In the genomic region with DNA sequence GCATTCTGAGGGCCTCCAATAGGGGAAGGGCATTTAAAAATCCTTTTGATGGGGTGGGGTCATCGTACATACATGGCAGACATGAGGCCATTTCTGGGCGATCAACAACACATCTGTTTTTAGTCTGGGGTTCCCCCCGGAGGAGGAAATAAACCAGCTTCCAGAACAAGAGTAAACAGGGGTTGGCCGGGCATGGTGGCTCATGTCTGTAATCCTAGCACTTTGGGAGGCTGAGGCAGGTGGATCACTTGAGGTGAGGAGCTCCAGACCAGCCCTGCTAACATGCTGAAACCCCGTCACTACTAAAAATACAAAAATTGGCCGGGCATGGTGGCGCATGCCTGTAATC, we compare ENCODE assay signal across 26 cellular contexts. TPM values are rescaled to one million over a fixed set of nuclear protein-coding genes. Genes with fewer than 3 reads are reported as not detected.
A peak's percentile ranks its signal among the peaks of the same experiment; 100 is the strongest.
DNase-seq lines count a peak whose midpoint lies in the region; ATAC-seq and TF ChIP-seq lines count a peak whose summit lies in the region.
"Had no signal": no experiment of that assay in that cellular context is flagged by ENCODE, and none has a peak within 500 bp of the region (broad histone marks: within the 10 kb centered on the region; RNA-seq: fewer than 3 reads in every experiment).

No MANE protein-coding gene starts in this region.

- no peak overlapping the region for H3K23ac ChIP-seq in mesenchymal stem cell (ENCODE audit: low read length in 2 of 2)

- peak overlapping the region; percentile 73 for H2BK15ac ChIP-seq in mesenchymal stem cell (ENCODE audit: low read depth, poor library complexity, severe bottlenecking)

- H3K27me3 ChIP-seq in PC-3 (ENCODE audit: low read length): no peaks in the 10 kb centered on the region
- no peaks in the 10 kb centered on the region for H3K27me3 ChIP-seq in mesenchymal stem cell (ENCODE audit: control insufficient read depth in 1 of 2, insufficient read depth in 1 of 2, low read length in 2 of 2)
- no peaks in the 10 kb centered on the region for H3K27me3 ChIP-seq in gastrocnemius medialis
- H3K27me3 ChIP-seq: adrenal gland, Peyer's patch had no signal

- H2BK5ac ChIP-seq in mesenchymal stem cell (ENCODE audit: low read depth, low read length, poor library complexity, severe bottlenecking): no peak overlapping the region

- intact Hi-C loops in PC-3 (cut with micrococcal nuclease) (no loop called here), gastrocnemius medialis (cut with DNase I; ENCODE audit: low total_unique reads) (no loop called here), Right ventricle myocardium inferior (cut with DNase I) (loop anchor here (10.0 kb wide), 1 partner anchor 957 kb away; the partner anchor contains the start of gene CCDC83)

- peak overlapping the region; percentile 51 for H3K27ac ChIP-seq in 22Rv1
- peak overlapping the region; percentile 12; the same call in 1 of the 2 replicates for H3K27ac ChIP-seq in PC-3 (ENCODE audit: low read length)
- H3K27ac ChIP-seq in mesenchymal stem cell (ENCODE audit: low read length, poor library complexity, severe bottlenecking): peak overlapping the region; percentile 71
- peak overlapping the region in 3 of 4 donors; percentile 53 to 74 (median 53) for H3K27ac ChIP-seq in gastrocnemius medialis
- H3K27ac ChIP-seq: adrenal gland, Peyer's patch had no signal

- H3K4me2 ChIP-seq in PC-3 (ENCODE audit: low read length) (0 out of 2 replicates have a peak overlapping the region, but pooled peaks have one; percentile 8), mesenchymal stem cell (ENCODE audit: low read length, poor library complexity, severe bottlenecking) (no peak overlapping the region)

- no peak for TF ChIP-seq POLR2A in gastrocnemius medialis (IDR thresholded peaks at IDR 0.05)

- no peak overlapping the region for H4K8ac ChIP-seq in mesenchymal stem cell (ENCODE audit: low read length)

- H3K4me3 ChIP-seq in PC-3 (ENCODE audit: low read length): no peak overlapping the region
- H3K4me3 ChIP-seq in mesenchymal stem cell (ENCODE audit: insufficient read depth in 1 of 2, low read depth in 1 of 2, low read length in 2 of 2): no peak overlapping the region
- no peak overlapping the region for H3K4me3 ChIP-seq in gastrocnemius medialis
- H3K4me3 ChIP-seq: adrenal gland, HAP-1, Peyer's patch had no signal

- POLR2A ChIA-PET in PC-3 (lab: Charles Lee; ENCODE audit: unreplicated experiment): no interaction called here

- H3K9ac ChIP-seq in PC-3 (ENCODE audit: low read length): no peak overlapping the region
- H3K9ac ChIP-seq in mesenchymal stem cell (ENCODE audit: low read length): no peak overlapping the region

- H2AK5ac ChIP-seq in mesenchymal stem cell (ENCODE audit: low read length, severe bottlenecking): peak overlapping the region; percentile 69

- H3K18ac ChIP-seq in mesenchymal stem cell (ENCODE audit: low read depth in 1 of 2, low read length in 2 of 2): no peak overlapping the region

- H2BK120ac ChIP-seq in mesenchymal stem cell (ENCODE audit: low read depth, low read length): no peak overlapping the region

- H3K4me1 ChIP-seq in PC-3 (ENCODE audit: insufficient read depth, low read length) (peaks cover 40% of the 10 kb centered on the region), mesenchymal stem cell (ENCODE audit: control insufficient read depth, insufficient read depth, low read depth, low read length) (peaks cover 23% of the 10 kb centered on the region), gastrocnemius medialis (peaks cover 27 to 32% of the 10 kb centered on the region in 2 donors)
- H3K4me1 ChIP-seq: HAP-1, Peyer's patch had no signal

- no peaks in the 10 kb centered on the region for H3F3A ChIP-seq in PC-3 (ENCODE audit: low read length, unreplicated experiment)

- H2BK12ac ChIP-seq in mesenchymal stem cell (ENCODE audit: low read length in 2 of 2): peak overlapping the region in 1 of 2 experiments; percentile 19

- H4K91ac ChIP-seq in mesenchymal stem cell (ENCODE audit: low read length): peak overlapping the region; percentile 69

- no TSS peak for BruUV-seq in PC-3 (replicated peaks; lab: Mats Ljungman, UMichigan)

- no peaks in the 10 kb centered on the region for H3K9me2 ChIP-seq in PC-3 (replicated peaks; ENCODE audit: low read length)

- H4K20me1 ChIP-seq in PC-3 (ENCODE audit: low read length): no peaks in the 10 kb centered on the region

- peaks cover 7% of the 10 kb centered on the region; the same call in 1 of the 2 replicates for H3K36me3 ChIP-seq in PC-3 (ENCODE audit: low read depth, low read length)
- peaks cover 14 to 20% of the 10 kb centered on the region in 2 experiments for H3K36me3 ChIP-seq in mesenchymal stem cell (ENCODE audit: control insufficient read depth in 1 of 2, insufficient read depth in 2 of 2, low read depth in 1 of 2, low read length in 2 of 2)
- no peaks in the 10 kb centered on the region for H3K36me3 ChIP-seq in gastrocnemius medialis
- H3K36me3 ChIP-seq: adrenal gland, HAP-1, Peyer's patch had no signal

- TF ChIP-seq CTCF in 22Rv1 (IDR thresholded peaks at IDR 0.05) (no peak), PC-3 (conservative IDR thresholded peaks at IDR 0.05; ENCODE audit: low read depth, low read length) (no peak), gastrocnemius medialis (IDR thresholded peaks at IDR 0.05 in 4 of 5, conservative IDR thresholded peaks at IDR 0.05 in 1 of 5) (no peak), omental fat pad (IDR thresholded peaks at IDR 0.05) (no peak)

- in situ Hi-C loops in gastrocnemius medialis (cut with MboI; ENCODE audit: low sequenced_read_pairs in 4 of 4): loop anchor here in 3 of 4 donors (10.0 to 25.0 kb wide), 4 partner anchors 137 to 950 kb away; partner anchors contain the start of genes CCDC83 (in 1 of the 3) and ME3 (in 1 of the 3)

- no peaks in the 10 kb centered on the region for H3K79me1 ChIP-seq in mesenchymal stem cell (replicated peaks; ENCODE audit: low read length, poor library complexity, severe bottlenecking)

- CTCF ChIA-PET in PC-3 (lab: Charles Lee): no interaction called here

- peaks cover 31% of the 10 kb centered on the region for H3K79me2 ChIP-seq in PC-3 (ENCODE audit: low read length)

- no peak for ATAC-seq in PC-3
- ATAC-seq in gastrocnemius medialis: peak; percentile 37 to 56
- no peak for ATAC-seq in GM18520 (IDR thresholded peaks at IDR 0.05; ENCODE audit: unreplicated experiment)
- no peak for ATAC-seq in Right ventricle myocardium inferior
- ATAC-seq in omental fat pad (ENCODE audit: low FRiP score): no peak
- ATAC-seq: activated CD8-positive, alpha-beta T cell treated with anti-CD3 and anti-CD28 coated beads for 36 hours; CD8-positive, alpha-beta T cell; naive thymus-derived CD4-positive, alpha-beta T cell had no signal

- no peak overlapping the region for H3K14ac ChIP-seq in mesenchymal stem cell (ENCODE audit: low read length in 2 of 2)

- WGBS in mesenchymal stem cell: 93% methylated on average over 7 of the region's 7 CpGs

- DNase-seq in PC-3 (no peak), mesenchymal stem cell (no peak), gastrocnemius medialis (peak; percentile 32 to 42), Right ventricle myocardium inferior (ENCODE audit: missing footprints) (no peak), NCI-H128 (lab: John Stamatoyannopoulos, UW; ENCODE audit: unreplicated experiment) (no peak), omental fat pad (ENCODE audit: low spot score) (no peak)
- DNase-seq: activated CD4-positive, alpha-beta T cell treated with anti-CD3 and anti-CD28 coated beads for 36 hours; activated CD8-positive, alpha-beta T cell treated with anti-CD3 and anti-CD28 coated beads for 36 hours; activated naive CD4-positive, alpha-beta T cell treated with anti-CD3 and anti-CD28 coated beads for 36 hours; adrenal gland; AML-193; CD8-positive, alpha-beta T cell; DMS 273 treated with DMSO at 0.1 percent for 48 hours; midbrain; MV-4-11; naive thymus-derived CD4-positive, alpha-beta T cell; NCI-H146; NCI-H2107; NCI-H345; Peyer's patch; retina; SIG-M5; stimulated activated naive CD4-positive, alpha-beta T cell treated with Interleukin-2 at 50 U/mL for 16 hours had no signal

- no peak overlapping the region for H3K4ac ChIP-seq in mesenchymal stem cell (ENCODE audit: low read depth in 1 of 2, low read length in 2 of 2)

- H2AFZ ChIP-seq in PC-3 (ENCODE audit: low read length) (no peak overlapping the region), mesenchymal stem cell (ENCODE audit: low read depth, low read length) (no peak overlapping the region)

- H3K9me3 ChIP-seq in PC-3 (ENCODE audit: low read length) (no peaks in the 10 kb centered on the region), mesenchymal stem cell (ENCODE audit: control insufficient read depth, low read length) (no peaks in the 10 kb centered on the region), gastrocnemius medialis (no peaks in the 10 kb centered on the region)
- H3K9me3 ChIP-seq: adrenal gland, HAP-1, Peyer's patch had no signal

RNA-seq across cellular contexts. Expression of gene PRSS23, which starts 12.0 kb away (rescaled TPM):
- total RNA-seq in PC-3 (2014; rRNA removed): 39.0 and 43.2 TPM in 2 replicates
- polyA plus RNA-seq in mesenchymal stem cell (2013, experiment 1 of 2): 324 TPM
- polyA plus RNA-seq in mesenchymal stem cell (2013, experiment 2 of 2): 337 TPM
- total RNA-seq in gastrocnemius medialis: 10 to 100 TPM in 1 of 4 donors, 1 to 10 TPM in 3; 2.4 to 12.2 (median 7.1) TPM
- 7.2 TPM for total RNA-seq in Right ventricle myocardium inferior
- total RNA-seq in omental fat pad: 10 to 100 TPM; 35.9 to 66.2 (median 50.3) TPM

Comparison
In these comparisons a context has a peak if more than half of its experiments do, and no peak if none do; other contexts are left out.
1. H3K27ac ChIP-seq: peak in every context shown above with its lines; median percentile 71 in mesenchymal stem cell; 53 in gastrocnemius medialis; 51 in 22Rv1; 12 in PC-3.
2. ATAC-seq: peak in gastrocnemius medialis (2 of 2); none in PC-3 (single experiment), GM18520 (single experiment), Right ventricle myocardium inferior (single experiment) and omental fat pad (single experiment).
3. DNase-seq: peak in gastrocnemius medialis (2 of 2); none in PC-3 (single experiment), mesenchymal stem cell (single experiment), Right ventricle myocardium inferior (single experiment), NCI-H128 (single experiment) and omental fat pad (single experiment).